In genomic region chr11:123573291-123573690, GRCh38 we compare ENCODE assay signal across 15 cellular contexts.
DNase-seq lines count a peak whose midpoint lies in the region; ATAC-seq lines count a peak whose summit lies in the region.
"Had no signal": no experiment of that assay in that cellular context is flagged by ENCODE, and none has a peak within 500 bp of the region (broad histone marks: within the 10 kb centered on the region; RNA-seq: fewer than 3 reads in every experiment).

No MANE protein-coding gene starts in this region.

- peaks cover 28% of the 10 kb centered on the region for H3K4me1 Mint-ChIP-seq in T-helper 17 cell

- H4K20me1 ChIP-seq in Karpas-422 (ENCODE audit: insufficient read depth, low read depth, low read length), result no peaks in the 10 kb centered on the region

- H2AFZ ChIP-seq in Karpas-422 (ENCODE audit: low read length), result no peak overlapping the region
- H2AFZ ChIP-seq: GM23248 had no signal

- no peak overlapping the region for H3K4me3 ChIP-seq in Karpas-422 (ENCODE audit: low read length)
- H3K4me3 ChIP-seq: GM23248 had no signal

- peaks cover 68% of the 10 kb centered on the region for H3K79me2 ChIP-seq in Karpas-422 (ENCODE audit: low read length)

- DNase-seq in Karpas-422 (no peak), T-helper 17 cell (no peak), cerebellar nuclear complex (lab: John Stamatoyannopoulos, UW) (peak; percentile 29 to 81), NCI-H524 treated with DMSO at 0.1 percent for 48 hours (lab: John Stamatoyannopoulos, UW) (no peak)
- no peak for DNase-seq in activated CD8-positive, alpha-beta memory T cell treated with anti-CD3 and anti-CD28 coated beads for 24 hours
- DNase-seq: Calu3; CD4-positive, alpha-beta memory T cell; COR-L47; DMS53; DMS79 treated with DMSO at 0.1 percent for 48 hours; GM23248; H9 had no signal

- H3K27me3 ChIP-seq in Karpas-422 (ENCODE audit: low read length), result no peaks in the 10 kb centered on the region

- no peak overlapping the region for H3K4me3 Mint-ChIP-seq in T-helper 17 cell
- H3K4me3 Mint-ChIP-seq: CD4-positive, alpha-beta memory T cell; H9 had no signal

- peak overlapping the region; percentile 72; the same call in 1 of the 2 replicates for H3K9ac ChIP-seq in Karpas-422 (ENCODE audit: low read length)
- H3K9ac ChIP-seq: GM23248 had no signal

- no peaks in the 10 kb centered on the region for H3K9me2 ChIP-seq in Karpas-422 (replicated peaks; ENCODE audit: insufficient read depth, low read length)

- peaks cover 7% of the 10 kb centered on the region for H3K36me3 ChIP-seq in Karpas-422 (ENCODE audit: insufficient read depth, low read length)

- H3K4me1 ChIP-seq in Karpas-422 (ENCODE audit: low read length), result peaks cover 100% of the 10 kb centered on the region

- H3K27me3 Mint-ChIP-seq in T-helper 17 cell, result no peaks in the 10 kb centered on the region
- H3K27me3 Mint-ChIP-seq: CD4-positive, alpha-beta memory T cell had no signal

- H3K36me3 Mint-ChIP-seq in T-helper 17 cell (ENCODE audit: low read depth), result no peaks in the 10 kb centered on the region
- H3K36me3 Mint-ChIP-seq: CD4-positive, alpha-beta memory T cell had no signal

- H3K27ac ChIP-seq in Karpas-422 (ENCODE audit: low read length), result peak overlapping the region; percentile 99
- H3K27ac ChIP-seq: GM23248 had no signal

- peak overlapping the region; percentile 16 for H3K27ac Mint-ChIP-seq in T-helper 17 cell
- H3K27ac Mint-ChIP-seq: CD4-positive, alpha-beta memory T cell had no signal

- H3K4me2 ChIP-seq in Karpas-422 (ENCODE audit: low read depth, low read length, poor library complexity, severe bottlenecking), result peak overlapping the region; percentile 66

- no peak for ATAC-seq in T-helper 17 cell
- ATAC-seq in HG03378 (IDR thresholded peaks at IDR 0.05; ENCODE audit: unreplicated experiment), result no peak
- ATAC-seq in HG02870 (IDR thresholded peaks at IDR 0.05; ENCODE audit: unreplicated experiment), result no peak
- ATAC-seq: HCT116 had no signal

- H3K9me3 ChIP-seq in Karpas-422 (ENCODE audit: low read length) (no peaks in the 10 kb centered on the region), T-helper 17 cell (ENCODE audit: control insufficient read depth, low read length, poor library complexity, severe bottlenecking) (no peaks in the 10 kb centered on the region)

Comparison
In these comparisons a context has a peak if more than half of its experiments do, and no peak if none do; other contexts are left out.
1. DNase-seq: peak in cerebellar nuclear complex (2 of 2); none in Karpas-422 (single experiment), T-helper 17 cell (0 of 3), activated CD8-positive, alpha-beta memory T cell treated with anti-CD3 and anti-CD28 coated beads for 24 hours (single experiment) and NCI-H524 treated with DMSO at 0.1 percent for 48 hours (single experiment).